ENCODE assay signal across 1 cellular context in the genomic region with DNA sequence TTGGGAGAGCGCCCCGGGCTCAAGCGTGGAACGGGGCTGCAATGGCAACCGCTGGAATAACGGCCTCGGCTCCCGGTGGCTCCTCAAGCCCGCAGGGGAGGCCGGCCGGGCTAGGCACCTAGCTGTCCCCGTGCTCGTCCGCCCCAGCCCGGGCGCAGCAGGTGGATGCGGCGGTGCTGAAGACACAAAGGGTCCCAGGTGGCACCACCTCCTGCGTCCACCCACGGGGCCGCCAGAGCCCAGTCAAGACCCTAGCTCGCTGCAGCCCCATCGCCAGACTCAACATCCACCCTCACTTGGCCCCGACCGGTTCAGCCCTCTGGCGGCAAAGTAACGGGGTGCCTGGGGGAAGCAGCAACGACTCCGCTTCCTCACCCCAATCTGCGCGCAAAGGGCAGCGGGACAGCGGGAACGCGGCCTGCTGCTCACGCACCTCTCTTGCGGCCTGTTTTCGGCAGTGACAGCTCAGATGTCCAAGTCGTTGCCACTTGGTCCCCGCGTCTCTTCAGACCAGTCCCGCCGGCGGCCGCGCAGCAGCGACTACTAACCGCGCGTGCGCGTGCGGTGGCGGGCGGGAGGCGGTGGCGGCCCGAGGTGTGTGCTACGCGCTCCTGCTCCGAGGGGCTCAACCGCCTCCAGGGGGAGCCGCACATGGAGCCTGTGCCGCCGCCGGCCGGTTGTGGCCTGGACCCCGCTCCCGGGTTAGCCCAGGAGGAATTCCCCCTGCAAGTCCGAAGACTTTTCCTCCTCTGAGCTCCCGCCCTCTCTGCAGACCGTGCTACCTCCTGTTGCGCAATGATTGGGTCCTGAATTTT.
TF ChIP-seq lines count a peak whose summit lies in the region.

Gene CLGN (minus strand): TSS at position 545 of the 815 bp plus-strand sequence. CDS start 14,570 bp downstream, outside the sequence.

TF ChIP-seq in HCT116, 20 proteins besides CTCF, POLR2A, EP300 and RAD21 (continued from another document):
- TF ChIP-seq ZBTB33 (IDR thresholded peaks at IDR 0.05; ENCODE audit: extremely low read depth, insufficient replicate concordance, low read length) (peak; percentile 38), ATF3 (IDR thresholded peaks at IDR 0.05) (no peak)
